Comparison of ENCODE assay signal across 1 cellular context in the genomic region with DNA sequence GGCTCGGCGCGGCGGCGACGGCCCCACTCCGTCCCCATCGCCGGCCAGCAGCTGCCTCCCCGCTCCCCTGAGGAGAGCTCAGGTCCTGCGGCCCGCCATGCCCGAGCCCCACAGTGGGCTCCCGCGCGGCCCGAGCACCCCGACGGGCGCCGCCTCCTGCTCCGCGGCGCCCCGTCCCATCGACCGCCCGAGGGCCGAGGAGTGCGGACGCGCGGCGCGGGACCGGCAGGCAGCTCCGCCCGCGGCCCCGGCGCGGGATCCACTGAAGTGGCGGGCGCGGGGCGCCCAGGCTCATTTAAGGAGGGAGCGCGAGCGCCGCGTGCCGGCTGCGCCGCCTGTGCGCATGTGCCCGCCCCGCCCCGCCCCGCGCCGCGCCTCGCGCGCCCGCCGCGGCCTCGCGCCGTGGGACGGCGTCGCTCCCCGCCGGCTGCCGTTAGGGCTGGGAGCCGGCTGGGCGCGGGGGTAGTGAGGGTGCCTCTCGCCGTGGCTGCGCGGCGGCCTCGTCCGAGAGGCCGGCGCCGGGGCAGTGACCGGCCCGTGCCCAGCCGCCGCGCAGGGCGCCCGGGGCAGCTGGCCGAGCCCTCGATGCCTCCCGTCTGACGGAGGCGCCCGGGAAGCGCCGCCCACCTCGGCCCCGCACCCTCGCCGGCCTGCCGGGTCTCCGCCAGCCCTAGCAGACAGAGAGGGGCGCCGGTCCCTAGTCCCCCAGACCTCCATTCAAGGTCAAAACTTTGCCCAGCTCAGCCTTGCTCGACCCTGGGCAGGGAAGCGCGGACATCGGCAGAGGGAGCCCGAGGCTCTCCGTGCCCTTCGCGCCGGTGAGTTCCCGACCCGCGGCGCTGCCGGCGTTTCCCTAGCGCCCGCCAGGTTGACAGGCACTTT.
TF ChIP-seq lines count a peak whose summit lies in the region.

A gene with protein sequence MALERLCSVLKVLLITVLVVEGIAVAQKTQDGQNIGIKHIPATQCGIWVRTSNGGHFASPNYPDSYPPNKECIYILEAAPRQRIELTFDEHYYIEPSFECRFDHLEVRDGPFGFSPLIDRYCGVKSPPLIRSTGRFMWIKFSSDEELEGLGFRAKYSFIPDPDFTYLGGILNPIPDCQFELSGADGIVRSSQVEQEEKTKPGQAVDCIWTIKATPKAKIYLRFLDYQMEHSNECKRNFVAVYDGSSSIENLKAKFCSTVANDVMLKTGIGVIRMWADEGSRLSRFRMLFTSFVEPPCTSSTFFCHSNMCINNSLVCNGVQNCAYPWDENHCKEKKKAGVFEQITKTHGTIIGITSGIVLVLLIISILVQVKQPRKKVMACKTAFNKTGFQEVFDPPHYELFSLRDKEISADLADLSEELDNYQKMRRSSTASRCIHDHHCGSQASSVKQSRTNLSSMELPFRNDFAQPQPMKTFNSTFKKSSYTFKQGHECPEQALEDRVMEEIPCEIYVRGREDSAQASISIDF (minus strand): TSS at position 269 of the 882 bp plus-strand sequence. CDS start 333 bp downstream, outside the sequence.

TF ChIP-seq in GM12878, 131 proteins besides CTCF, POLR2A, EP300 and RAD21 (continued from another document):
- TF ChIP-seq, protein P1, sequence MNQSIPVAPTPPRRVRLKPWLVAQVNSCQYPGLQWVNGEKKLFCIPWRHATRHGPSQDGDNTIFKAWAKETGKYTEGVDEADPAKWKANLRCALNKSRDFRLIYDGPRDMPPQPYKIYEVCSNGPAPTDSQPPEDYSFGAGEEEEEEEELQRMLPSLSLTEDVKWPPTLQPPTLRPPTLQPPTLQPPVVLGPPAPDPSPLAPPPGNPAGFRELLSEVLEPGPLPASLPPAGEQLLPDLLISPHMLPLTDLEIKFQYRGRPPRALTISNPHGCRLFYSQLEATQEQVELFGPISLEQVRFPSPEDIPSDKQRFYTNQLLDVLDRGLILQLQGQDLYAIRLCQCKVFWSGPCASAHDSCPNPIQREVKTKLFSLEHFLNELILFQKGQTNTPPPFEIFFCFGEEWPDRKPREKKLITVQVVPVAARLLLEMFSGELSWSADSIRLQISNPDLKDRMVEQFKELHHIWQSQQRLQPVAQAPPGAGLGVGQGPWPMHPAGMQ (IDR thresholded peaks at IDR 0.05; ENCODE audit: borderline replicate concordance) = no peak
- no peak for TF ChIP-seq TCF12 (IDR thresholded peaks at IDR 0.05; ENCODE audit: low read depth, low read length)
- TF ChIP-seq YBX1 (IDR thresholded peaks at IDR 0.05) = no peak
- TF ChIP-seq, protein P2, sequence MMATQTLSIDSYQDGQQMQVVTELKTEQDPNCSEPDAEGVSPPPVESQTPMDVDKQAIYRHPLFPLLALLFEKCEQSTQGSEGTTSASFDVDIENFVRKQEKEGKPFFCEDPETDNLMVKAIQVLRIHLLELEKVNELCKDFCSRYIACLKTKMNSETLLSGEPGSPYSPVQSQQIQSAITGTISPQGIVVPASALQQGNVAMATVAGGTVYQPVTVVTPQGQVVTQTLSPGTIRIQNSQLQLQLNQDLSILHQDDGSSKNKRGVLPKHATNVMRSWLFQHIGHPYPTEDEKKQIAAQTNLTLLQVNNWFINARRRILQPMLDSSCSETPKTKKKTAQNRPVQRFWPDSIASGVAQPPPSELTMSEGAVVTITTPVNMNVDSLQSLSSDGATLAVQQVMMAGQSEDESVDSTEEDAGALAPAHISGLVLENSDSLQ (IDR thresholded peaks at IDR 0.05) = peak; percentile 77
- no peak for TF ChIP-seq SREBF2 (IDR thresholded peaks at IDR 0.05; ENCODE audit: low read length)
- TF ChIP-seq, protein P3, sequence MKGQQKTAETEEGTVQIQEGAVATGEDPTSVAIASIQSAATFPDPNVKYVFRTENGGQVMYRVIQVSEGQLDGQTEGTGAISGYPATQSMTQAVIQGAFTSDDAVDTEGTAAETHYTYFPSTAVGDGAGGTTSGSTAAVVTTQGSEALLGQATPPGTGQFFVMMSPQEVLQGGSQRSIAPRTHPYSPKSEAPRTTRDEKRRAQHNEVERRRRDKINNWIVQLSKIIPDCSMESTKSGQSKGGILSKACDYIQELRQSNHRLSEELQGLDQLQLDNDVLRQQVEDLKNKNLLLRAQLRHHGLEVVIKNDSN (IDR thresholded peaks at IDR 0.05; ENCODE audit: borderline replicate concordance, extremely low read length, insufficient read depth, low read depth, low read length) = no peak
- TF ChIP-seq FOXK2 (IDR thresholded peaks at IDR 0.05) = no peak
- TF ChIP-seq TBL1XR1 (IDR thresholded peaks at IDR 0.05; ENCODE audit: low read depth, low read length) = 0 out of 2 replicates have a peak, but pooled peaks have one; percentile 18
- TF ChIP-seq, protein P4, sequence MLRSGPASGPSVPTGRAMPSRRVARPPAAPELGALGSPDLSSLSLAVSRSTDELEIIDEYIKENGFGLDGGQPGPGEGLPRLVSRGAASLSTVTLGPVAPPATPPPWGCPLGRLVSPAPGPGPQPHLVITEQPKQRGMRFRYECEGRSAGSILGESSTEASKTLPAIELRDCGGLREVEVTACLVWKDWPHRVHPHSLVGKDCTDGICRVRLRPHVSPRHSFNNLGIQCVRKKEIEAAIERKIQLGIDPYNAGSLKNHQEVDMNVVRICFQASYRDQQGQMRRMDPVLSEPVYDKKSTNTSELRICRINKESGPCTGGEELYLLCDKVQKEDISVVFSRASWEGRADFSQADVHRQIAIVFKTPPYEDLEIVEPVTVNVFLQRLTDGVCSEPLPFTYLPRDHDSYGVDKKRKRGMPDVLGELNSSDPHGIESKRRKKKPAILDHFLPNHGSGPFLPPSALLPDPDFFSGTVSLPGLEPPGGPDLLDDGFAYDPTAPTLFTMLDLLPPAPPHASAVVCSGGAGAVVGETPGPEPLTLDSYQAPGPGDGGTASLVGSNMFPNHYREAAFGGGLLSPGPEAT (IDR thresholded peaks at IDR 0.05; ENCODE audit: low read depth) = no peak
- TF ChIP-seq, protein P5, sequence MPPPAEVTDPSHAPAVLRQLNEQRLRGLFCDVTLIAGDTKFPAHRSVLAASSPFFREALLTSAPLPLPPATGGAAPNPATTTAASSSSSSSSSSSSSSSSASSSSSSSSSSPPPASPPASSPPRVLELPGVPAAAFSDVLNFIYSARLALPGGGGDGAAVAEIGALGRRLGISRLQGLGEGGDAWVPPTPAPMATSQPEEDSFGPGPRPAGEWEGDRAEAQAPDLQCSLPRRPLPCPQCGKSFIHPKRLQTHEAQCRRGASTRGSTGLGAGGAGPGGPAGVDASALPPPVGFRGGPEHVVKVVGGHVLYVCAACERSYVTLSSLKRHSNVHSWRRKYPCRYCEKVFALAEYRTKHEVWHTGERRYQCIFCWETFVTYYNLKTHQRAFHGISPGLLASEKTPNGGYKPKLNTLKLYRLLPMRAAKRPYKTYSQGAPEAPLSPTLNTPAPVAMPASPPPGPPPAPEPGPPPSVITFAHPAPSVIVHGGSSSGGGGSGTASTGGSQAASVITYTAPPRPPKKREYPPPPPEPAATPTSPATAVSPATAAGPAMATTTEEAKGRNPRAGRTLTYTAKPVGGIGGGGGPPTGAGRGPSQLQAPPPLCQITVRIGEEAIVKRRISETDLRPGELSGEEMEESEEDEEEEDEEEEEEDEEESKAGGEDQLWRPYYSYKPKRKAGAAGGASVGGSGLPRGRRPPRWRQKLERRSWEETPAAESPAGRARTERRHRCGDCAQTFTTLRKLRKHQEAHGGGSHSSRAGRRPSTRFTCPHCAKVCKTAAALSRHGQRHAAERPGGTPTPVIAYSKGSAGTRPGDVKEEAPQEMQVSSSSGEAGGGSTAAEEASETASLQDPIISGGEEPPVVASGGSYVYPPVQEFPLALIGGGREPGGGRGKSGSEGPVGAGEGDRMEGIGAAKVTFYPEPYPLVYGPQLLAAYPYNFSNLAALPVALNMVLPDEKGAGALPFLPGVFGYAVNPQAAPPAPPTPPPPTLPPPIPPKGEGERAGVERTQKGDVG (CRISPR knock-in tag; IDR thresholded peaks at IDR 0.05) = no peak
- TF ChIP-seq CBFB (IDR thresholded peaks at IDR 0.05; ENCODE audit: low read depth) = no peak
- TF ChIP-seq, protein P6, sequence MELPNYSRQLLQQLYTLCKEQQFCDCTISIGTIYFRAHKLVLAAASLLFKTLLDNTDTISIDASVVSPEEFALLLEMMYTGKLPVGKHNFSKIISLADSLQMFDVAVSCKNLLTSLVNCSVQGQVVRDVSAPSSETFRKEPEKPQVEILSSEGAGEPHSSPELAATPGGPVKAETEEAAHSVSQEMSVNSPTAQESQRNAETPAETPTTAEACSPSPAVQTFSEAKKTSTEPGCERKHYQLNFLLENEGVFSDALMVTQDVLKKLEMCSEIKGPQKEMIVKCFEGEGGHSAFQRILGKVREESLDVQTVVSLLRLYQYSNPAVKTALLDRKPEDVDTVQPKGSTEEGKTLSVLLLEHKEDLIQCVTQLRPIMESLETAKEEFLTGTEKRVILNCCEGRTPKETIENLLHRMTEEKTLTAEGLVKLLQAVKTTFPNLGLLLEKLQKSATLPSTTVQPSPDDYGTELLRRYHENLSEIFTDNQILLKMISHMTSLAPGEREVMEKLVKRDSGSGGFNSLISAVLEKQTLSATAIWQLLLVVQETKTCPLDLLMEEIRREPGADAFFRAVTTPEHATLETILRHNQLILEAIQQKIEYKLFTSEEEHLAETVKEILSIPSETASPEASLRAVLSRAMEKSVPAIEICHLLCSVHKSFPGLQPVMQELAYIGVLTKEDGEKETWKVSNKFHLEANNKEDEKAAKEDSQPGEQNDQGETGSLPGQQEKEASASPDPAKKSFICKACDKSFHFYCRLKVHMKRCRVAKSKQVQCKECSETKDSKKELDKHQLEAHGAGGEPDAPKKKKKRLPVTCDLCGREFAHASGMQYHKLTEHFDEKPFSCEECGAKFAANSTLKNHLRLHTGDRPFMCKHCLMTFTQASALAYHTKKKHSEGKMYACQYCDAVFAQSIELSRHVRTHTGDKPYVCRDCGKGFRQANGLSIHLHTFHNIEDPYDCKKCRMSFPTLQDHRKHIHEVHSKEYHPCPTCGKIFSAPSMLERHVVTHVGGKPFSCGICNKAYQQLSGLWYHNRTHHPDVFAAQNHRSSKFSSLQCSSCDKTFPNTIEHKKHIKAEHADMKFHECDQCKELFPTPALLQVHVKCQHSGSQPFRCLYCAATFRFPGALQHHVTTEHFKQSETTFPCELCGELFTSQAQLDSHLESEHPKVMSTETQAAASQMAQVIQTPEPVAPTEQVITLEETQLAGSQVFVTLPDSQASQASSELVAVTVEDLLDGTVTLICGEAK (IDR thresholded peaks at IDR 0.05; ENCODE audit: borderline replicate concordance) = no peak
- TF ChIP-seq IRF4 (IDR thresholded peaks at IDR 0.05; ENCODE audit: low read depth, low read length) = no peak
- no peak for TF ChIP-seq JUNB (IDR thresholded peaks at IDR 0.05)
- no peak for TF ChIP-seq SMAD1 (IDR thresholded peaks at IDR 0.05; ENCODE audit: low read depth, partially characterized antibody)
- TF ChIP-seq CBX5 (IDR thresholded peaks at IDR 0.05; ENCODE audit: low read depth) = no peak
- TF ChIP-seq, protein P7, sequence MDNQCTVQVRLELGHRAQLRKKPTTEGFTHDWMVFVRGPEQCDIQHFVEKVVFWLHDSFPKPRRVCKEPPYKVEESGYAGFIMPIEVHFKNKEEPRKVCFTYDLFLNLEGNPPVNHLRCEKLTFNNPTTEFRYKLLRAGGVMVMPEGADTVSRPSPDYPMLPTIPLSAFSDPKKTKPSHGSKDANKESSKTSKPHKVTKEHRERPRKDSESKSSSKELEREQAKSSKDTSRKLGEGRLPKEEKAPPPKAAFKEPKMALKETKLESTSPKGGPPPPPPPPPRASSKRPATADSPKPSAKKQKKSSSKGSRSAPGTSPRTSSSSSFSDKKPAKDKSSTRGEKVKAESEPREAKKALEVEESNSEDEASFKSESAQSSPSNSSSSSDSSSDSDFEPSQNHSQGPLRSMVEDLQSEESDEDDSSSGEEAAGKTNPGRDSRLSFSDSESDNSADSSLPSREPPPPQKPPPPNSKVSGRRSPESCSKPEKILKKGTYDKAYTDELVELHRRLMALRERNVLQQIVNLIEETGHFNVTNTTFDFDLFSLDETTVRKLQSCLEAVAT (IDR thresholded peaks at IDR 0.05) = no peak
- TF ChIP-seq RB1 (IDR thresholded peaks at IDR 0.05; ENCODE audit: borderline replicate concordance) = peak; percentile 60
- TF ChIP-seq MYC (IDR thresholded peaks at IDR 0.05; ENCODE audit: insufficient read depth, insufficient read length, insufficient replicate concordance, low read length, severe bottlenecking) = no peak
- TF ChIP-seq SMC3 (IDR thresholded peaks at IDR 0.05; ENCODE audit: borderline replicate concordance, low read length) = peak; percentile 62; the same call in 1 of the 2 replicates
- TF ChIP-seq, protein P8, sequence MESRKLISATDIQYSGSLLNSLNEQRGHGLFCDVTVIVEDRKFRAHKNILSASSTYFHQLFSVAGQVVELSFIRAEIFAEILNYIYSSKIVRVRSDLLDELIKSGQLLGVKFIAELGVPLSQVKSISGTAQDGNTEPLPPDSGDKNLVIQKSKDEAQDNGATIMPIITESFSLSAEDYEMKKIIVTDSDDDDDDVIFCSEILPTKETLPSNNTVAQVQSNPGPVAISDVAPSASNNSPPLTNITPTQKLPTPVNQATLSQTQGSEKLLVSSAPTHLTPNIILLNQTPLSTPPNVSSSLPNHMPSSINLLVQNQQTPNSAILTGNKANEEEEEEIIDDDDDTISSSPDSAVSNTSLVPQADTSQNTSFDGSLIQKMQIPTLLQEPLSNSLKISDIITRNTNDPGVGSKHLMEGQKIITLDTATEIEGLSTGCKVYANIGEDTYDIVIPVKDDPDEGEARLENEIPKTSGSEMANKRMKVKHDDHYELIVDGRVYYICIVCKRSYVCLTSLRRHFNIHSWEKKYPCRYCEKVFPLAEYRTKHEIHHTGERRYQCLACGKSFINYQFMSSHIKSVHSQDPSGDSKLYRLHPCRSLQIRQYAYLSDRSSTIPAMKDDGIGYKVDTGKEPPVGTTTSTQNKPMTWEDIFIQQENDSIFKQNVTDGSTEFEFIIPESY (IDR thresholded peaks at IDR 0.05) = no peak
- TF ChIP-seq EED (IDR thresholded peaks at IDR 0.05; ENCODE audit: low read depth) = no peak
- TF ChIP-seq RUNX3 (IDR thresholded peaks at IDR 0.05; ENCODE audit: low read length) = no peak
- TF ChIP-seq, protein P9, sequence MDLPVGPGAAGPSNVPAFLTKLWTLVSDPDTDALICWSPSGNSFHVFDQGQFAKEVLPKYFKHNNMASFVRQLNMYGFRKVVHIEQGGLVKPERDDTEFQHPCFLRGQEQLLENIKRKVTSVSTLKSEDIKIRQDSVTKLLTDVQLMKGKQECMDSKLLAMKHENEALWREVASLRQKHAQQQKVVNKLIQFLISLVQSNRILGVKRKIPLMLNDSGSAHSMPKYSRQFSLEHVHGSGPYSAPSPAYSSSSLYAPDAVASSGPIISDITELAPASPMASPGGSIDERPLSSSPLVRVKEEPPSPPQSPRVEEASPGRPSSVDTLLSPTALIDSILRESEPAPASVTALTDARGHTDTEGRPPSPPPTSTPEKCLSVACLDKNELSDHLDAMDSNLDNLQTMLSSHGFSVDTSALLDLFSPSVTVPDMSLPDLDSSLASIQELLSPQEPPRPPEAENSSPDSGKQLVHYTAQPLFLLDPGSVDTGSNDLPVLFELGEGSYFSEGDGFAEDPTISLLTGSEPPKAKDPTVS (IDR thresholded peaks at IDR 0.05; ENCODE audit: low read depth, low read length) = no peak
- TF ChIP-seq NFYA (IDR thresholded peaks at IDR 0.05; ENCODE audit: borderline replicate concordance, low read depth, low read length) = no peak
TF ChIP-seq in GM12878: peak in this region for 29.
